22 cellular contexts compared by ENCODE assay signal in genomic region chr1:20190761-20191160, GRCh38. TPM values are rescaled to one million over a fixed set of nuclear protein-coding genes. Genes with fewer than 3 reads are reported as not detected.
DNase-seq lines count a peak whose midpoint lies in the region; ATAC-seq and TF ChIP-seq lines count a peak whose summit lies in the region.
"Had no signal": no experiment of that assay in that cellular context is flagged by ENCODE, and none has a peak within 500 bp of the region (broad histone marks: within the 10 kb centered on the region; RNA-seq: fewer than 3 reads in every experiment).

No MANE protein-coding gene starts in this region.

- intact Hi-C loops in left cardiac atrium (cut with DNase I) (loop anchor here in 1 of 2 donors (10.0 kb wide), 1 partner anchor 86 kb away; no protein-coding TSS in a partner anchor), natural killer cell (cut with micrococcal nuclease) (no loop called here)

- DNase-seq in G401 (ENCODE audit: low spot score) (peak; percentile 57), left cardiac atrium (no peak), natural killer cell (no peak), activated T-cell treated with anti-CD3 and anti-CD28 coated beads for 4 hours (no peak)
- DNase-seq: 8988T; ACHN; Caco-2; CD4-positive, CD25-positive, alpha-beta regulatory T cell; CD8-positive, alpha-beta T cell; DMS153; DND-41; GDM1; H9 had no signal

- peaks cover 2% of the 10 kb centered on the region for H3K36me3 ChIP-seq in rectal smooth muscle tissue (ENCODE audit: control insufficient read depth, insufficient read depth, low read length)

- no peak overlapping the region for H3K4me3 Mint-ChIP-seq in natural killer cell
- H3K4me3 Mint-ChIP-seq: CD4-positive, CD25-positive, alpha-beta regulatory T cell; CD8-positive, alpha-beta T cell; GM23338; H9 had no signal

- H3K27ac Mint-ChIP-seq in natural killer cell, result no peak overlapping the region
- H3K27ac Mint-ChIP-seq: CD8-positive, alpha-beta T cell; GM23338 had no signal

- no peaks in the 10 kb centered on the region for H3K36me3 Mint-ChIP-seq in natural killer cell
- H3K36me3 Mint-ChIP-seq: CD4-positive, CD25-positive, alpha-beta regulatory T cell; CD8-positive, alpha-beta T cell had no signal

- H3K4me1 Mint-ChIP-seq in natural killer cell, result peaks cover 30 to 34% of the 10 kb centered on the region in 2 donors

- H3K27ac ChIP-seq in cingulate gyrus (ENCODE audit: low read depth, low read length), result peak overlapping the region; percentile 39
- H3K27ac ChIP-seq in rectal smooth muscle tissue (ENCODE audit: low read depth, low read length), result peak overlapping the region; percentile 2
- peak overlapping the region; percentile 54 for H3K27ac ChIP-seq in temporal lobe (ENCODE audit: low read depth, low read length)
- H3K27ac ChIP-seq: C4-2B had no signal

- H3K27me3 Mint-ChIP-seq in natural killer cell (ENCODE audit: low read depth in 2 of 2), result peaks cover 9 to 10% of the 10 kb centered on the region in 2 donors

- ATAC-seq in left cardiac atrium (no peak), natural killer cell (no peak)
- ATAC-seq: A549; CD8-positive, alpha-beta T cell; GM12878; GM23338; HCT116 had no signal

- peaks cover 30% of the 10 kb centered on the region for H3K4me1 ChIP-seq in rectal smooth muscle tissue (ENCODE audit: control insufficient read depth, insufficient read depth, low read length)
- H3K4me1 ChIP-seq: A549, Caco-2 had no signal

- no peak overlapping the region for H3K9ac ChIP-seq in rectal smooth muscle tissue (ENCODE audit: low read length)

- H3K27me3 ChIP-seq in rectal smooth muscle tissue (ENCODE audit: control insufficient read depth, insufficient read depth, low read length), result no peaks in the 10 kb centered on the region

- no peaks in the 10 kb centered on the region for H3K9me3 Mint-ChIP-seq in natural killer cell
- H3K9me3 Mint-ChIP-seq: CD4-positive, CD25-positive, alpha-beta regulatory T cell; CD8-positive, alpha-beta T cell; H9 had no signal

- in situ Hi-C loops in G401 (cut with HindIII; ENCODE audit: low sequenced_read_pairs), result no loop called here

- no peak overlapping the region for H3K4me3 ChIP-seq in rectal smooth muscle tissue (ENCODE audit: low read length)
- H3K4me3 ChIP-seq: A549, GM12878, GM23338 had no signal

- no peak for TF ChIP-seq CTCF in natural killer cell (IDR thresholded peaks at IDR 0.05)

RNA-seq across cellular contexts. Expression of gene PLA2G2C, which starts 4.4 kb away (rescaled TPM):
- not detected in 2 replicates for total RNA-seq in G401 (2014; rRNA removed; shearing (Covaris generic))
- total RNA-seq in temporal lobe (not detected), left cardiac atrium (not detected), natural killer cell (not detected)
- total RNA-seq: Caco-2; CD4-positive, CD25-positive, alpha-beta regulatory T cell; CD8-positive, alpha-beta T cell; GM12878; GM23338; H4; H9 had no signal

RNA-seq across cellular contexts. Expression of gene UBXN10, which starts 4.9 kb away (rescaled TPM):
- 0.98 and 3.5 TPM in 2 replicates for total RNA-seq in G401 (2014; rRNA removed; shearing (Covaris generic))
- total RNA-seq in temporal lobe (3.7 TPM), left cardiac atrium (1 to 10 TPM; 3.1 to 5.4 TPM), natural killer cell (1 to 10 TPM; 2.5 to 3.6 (median 3.5) TPM)
- total RNA-seq: GM12878, H4 had no signal

RNA-seq across cellular contexts. Expression of gene PLA2G2F, which starts 51.6 kb away (rescaled TPM):
- not detected in 2 replicates for total RNA-seq in G401 (2014; rRNA removed; shearing (Covaris generic))
- not detected for total RNA-seq in temporal lobe
- not detected for total RNA-seq in left cardiac atrium
- not detected for total RNA-seq in natural killer cell
- total RNA-seq: Caco-2; CD4-positive, CD25-positive, alpha-beta regulatory T cell; CD8-positive, alpha-beta T cell; GM12878; GM23338; H4; H9 had no signal

Comparison
In these comparisons a context has a peak if more than half of its experiments do, and no peak if none do; other contexts are left out.
1. H3K27ac ChIP-seq: peak in every context shown above with its lines; median percentile 54 in temporal lobe; 39 in cingulate gyrus; 2 in rectal smooth muscle tissue.